In the genomic region with DNA sequence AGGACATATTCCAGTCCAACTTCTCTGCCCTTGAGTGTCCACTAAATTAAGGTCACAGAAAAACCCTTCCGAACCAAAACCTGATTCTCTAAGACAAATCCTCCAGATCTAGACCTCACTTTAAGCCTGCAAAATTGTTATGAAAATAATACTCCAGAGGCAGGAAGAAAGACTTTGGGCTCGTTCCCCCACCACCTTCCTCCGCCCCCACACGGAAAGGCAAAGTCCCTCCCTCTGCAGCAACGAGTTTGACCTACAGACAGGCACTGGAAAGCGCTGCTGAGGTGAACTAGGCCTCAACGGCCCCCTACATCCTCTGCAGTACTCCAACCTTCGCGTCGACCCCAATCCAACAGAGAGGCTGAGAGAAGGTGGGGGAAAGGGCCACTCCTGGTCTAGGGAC, we compare ENCODE assay signal across 8 cellular contexts. TPM values are rescaled to one million over a fixed set of nuclear protein-coding genes. Genes with fewer than 3 reads are reported as not detected.
DNase-seq lines count a peak whose midpoint lies in the region; ATAC-seq and TF ChIP-seq lines count a peak whose summit lies in the region.

No MANE protein-coding gene starts in this region.

- no peak overlapping the region for H3K23ac ChIP-seq in neuronal stem cell (ENCODE audit: low read depth, low read length, poor library complexity)

- ATAC-seq in HG02981 (IDR thresholded peaks at IDR 0.05; ENCODE audit: unreplicated experiment) = peak; percentile 58
- peak; percentile 63 to 72 for ATAC-seq in activated T-cell treated with anti-CD3 and anti-CD28 coated beads, Interleukin-2, amount 50 U/mL, for 72 hours (replicated peaks in 1 of 2)

- peak overlapping the region; percentile 80 for H3K4me2 ChIP-seq in neuronal stem cell (ENCODE audit: insufficient read depth, low read length, poor library complexity, severe bottlenecking)

- H3K27me3 Mint-ChIP-seq in activated T-cell treated with anti-CD3 and anti-CD28 coated beads, Interleukin-2, amount 50 U/mL, for 72 hours (ENCODE audit: low read depth) = no peaks in the 10 kb centered on the region

- peak in 1 of 2 donors; percentile 36 for TF ChIP-seq POLR2A in thyroid gland (IDR thresholded peaks at IDR 0.05)

- no peak overlapping the region for H2BK12ac ChIP-seq in neuronal stem cell (ENCODE audit: low read length)

- no peak overlapping the region for H2BK15ac ChIP-seq in neuronal stem cell (ENCODE audit: low read length)

- DNase-seq in activated gamma-delta T cell treated with Interleukin-2 at 50 U/mL for 16 hours (peak; percentile 19), activated gamma-delta T cell (lab: John Stamatoyannopoulos, UW) (no peak), NOMO-1 treated with DMSO at 0.1 percent for 48 hours (lab: John Stamatoyannopoulos, UW; ENCODE audit: unreplicated experiment) (peak; percentile 57), fibroblast of villous mesenchyme (ENCODE audit: low read depth) (peak; percentile 48), neuronal stem cell (ENCODE audit: low spot score) (no peak), thyroid gland (peak; percentile 44 to 48)
- DNase-seq in activated T-cell treated with anti-CD3 and anti-CD28 coated beads, Interleukin-2, amount 50 U/mL, for 72 hours = peak; percentile 60 to 70

- H4K8ac ChIP-seq in neuronal stem cell (ENCODE audit: low read depth, low read length) = no peak overlapping the region

- H3K9me3 Mint-ChIP-seq in activated T-cell treated with anti-CD3 and anti-CD28 coated beads, Interleukin-2, amount 50 U/mL, for 72 hours = peaks cover 2% of the 10 kb centered on the region in 2 donors

- no CpG with 5 or more reads among the region's 10 CpGs for WGBS in neuronal stem cell (ENCODE audit: extremely low coverage in 2 of 2, insufficient read length in 2 of 2, insufficient replicate concordance in 1 of 2), 2 donors
- WGBS in thyroid gland, 2 donors = 9 to 14% methylated on average over 10 of the region's 10 CpGs

- H3K4me3 ChIP-seq in fibroblast of villous mesenchyme (ENCODE audit: low read depth, low read length) (peak overlapping the region; percentile 92), neuronal stem cell (ENCODE audit: low read length in 2 of 2) (peak overlapping the region; percentile 85 to 91), thyroid gland (replicated peaks in 1 of 3) (peak overlapping the region; percentile 45 to 76 (median 72))

- H2AK5ac ChIP-seq in neuronal stem cell (ENCODE audit: low read depth, low read length) = no peak overlapping the region

- H3K27me3 ChIP-seq in neuronal stem cell (ENCODE audit: control insufficient read depth in 3 of 3, insufficient read depth in 3 of 3, low read depth in 1 of 3, low read length in 3 of 3) = no peaks in the 10 kb centered on the region
- H3K27me3 ChIP-seq in thyroid gland = no peaks in the 10 kb centered on the region

- H3K27ac ChIP-seq in neuronal stem cell (replicated peaks; ENCODE audit: low read length) (peak overlapping the region; percentile 45), thyroid gland (peak overlapping the region; percentile 71 to 89 (median 86))

- peaks cover 7 to 48% of the 10 kb centered on the region in 2 donors for H3K36me3 ChIP-seq in neuronal stem cell (replicated peaks in 1 of 2; ENCODE audit: control insufficient read depth in 2 of 2, insufficient read depth in 2 of 2, low read length in 2 of 2)
- H3K36me3 ChIP-seq in thyroid gland = peaks cover 24 to 28% of the 10 kb centered on the region in 2 donors

- H2AFZ ChIP-seq in neuronal stem cell (ENCODE audit: low read length) = peak overlapping the region; percentile 98

- no peak overlapping the region for H3K4ac ChIP-seq in neuronal stem cell (ENCODE audit: low read length)

- H3K18ac ChIP-seq in neuronal stem cell (ENCODE audit: low read length) = peak overlapping the region; percentile 55

- no peaks in the 10 kb centered on the region for H3K79me1 ChIP-seq in neuronal stem cell (ENCODE audit: low read depth, low read length)

- peaks cover 39% of the 10 kb centered on the region for H3K4me1 Mint-ChIP-seq in activated T-cell treated with anti-CD3 and anti-CD28 coated beads, Interleukin-2, amount 50 U/mL, for 72 hours (ENCODE audit: low read depth)

- no peak overlapping the region for H2BK5ac ChIP-seq in neuronal stem cell (ENCODE audit: low read length)

- no peaks in the 10 kb centered on the region for H3K4me1 ChIP-seq in neuronal stem cell (ENCODE audit: control insufficient read depth in 2 of 2, insufficient read depth in 1 of 2, low read depth in 1 of 2, low read length in 2 of 2)
- peaks cover 4 to 12% of the 10 kb centered on the region in 2 donors for H3K4me1 ChIP-seq in thyroid gland

- peaks cover 0 to 2% of the 10 kb centered on the region in 2 donors for H3K9me3 ChIP-seq in neuronal stem cell (replicated peaks in 1 of 2; ENCODE audit: control insufficient read depth in 2 of 2, insufficient read depth in 1 of 2, low read depth in 1 of 2, low read length in 2 of 2)
- H3K9me3 ChIP-seq in thyroid gland = no peaks in the 10 kb centered on the region

- H3K36me3 Mint-ChIP-seq in activated T-cell treated with anti-CD3 and anti-CD28 coated beads, Interleukin-2, amount 50 U/mL, for 72 hours (ENCODE audit: insufficient read depth in 2 of 2) = peaks cover 16 to 33% of the 10 kb centered on the region in 2 donors

- peak overlapping the region; percentile 76 to 93 for H3K4me3 Mint-ChIP-seq in activated T-cell treated with anti-CD3 and anti-CD28 coated beads, Interleukin-2, amount 50 U/mL, for 72 hours

- H3K9ac ChIP-seq in neuronal stem cell (ENCODE audit: low read depth, low read length, poor library complexity) = peak overlapping the region; percentile 97

- intact Hi-C loops in thyroid gland (cut with DNase I) = no loop called here

- no peak for TF ChIP-seq CTCF in fibroblast of villous mesenchyme (IDR thresholded peaks at IDR 0.05; ENCODE audit: insufficient read depth, low read depth, low read length)
- no peak for TF ChIP-seq CTCF in thyroid gland (IDR thresholded peaks at IDR 0.05)

- H2BK120ac ChIP-seq in neuronal stem cell (ENCODE audit: low read depth, low read length) = no peak overlapping the region

- H3K27ac Mint-ChIP-seq in activated T-cell treated with anti-CD3 and anti-CD28 coated beads, Interleukin-2, amount 50 U/mL, for 72 hours = peak overlapping the region; percentile 82

- no peak overlapping the region for H4K91ac ChIP-seq in neuronal stem cell (ENCODE audit: low read depth, low read length, poor library complexity)

- no peak overlapping the region for H3K14ac ChIP-seq in neuronal stem cell (ENCODE audit: low read length)

RNA-seq across cellular contexts. Expression of a gene that starts 0.8 kb away (rescaled TPM):
- total RNA-seq in activated T-cell treated with anti-CD3 and anti-CD28 coated beads, Interleukin-2, amount 50 U/mL, for 72 hours = 100 to 1,000 TPM; 186 to 210 TPM
- total RNA-seq in fibroblast of villous mesenchyme (136 and 157 TPM in 2 replicates), thyroid gland (100 to 1,000 TPM in 3 of 4 donors, 10 to 100 TPM in 1; 71.0 to 236 (median 172) TPM)
- polyA plus RNA-seq in neuronal stem cell (2013, experiment 1 of 2) = 318 TPM
- polyA plus RNA-seq in neuronal stem cell (2013, experiment 2 of 2) = 288 TPM

RNA-seq across cellular contexts. Expression of a gene that starts 12.7 kb away (rescaled TPM):
- 10 to 100 TPM; 65.8 to 67.0 TPM for total RNA-seq in activated T-cell treated with anti-CD3 and anti-CD28 coated beads, Interleukin-2, amount 50 U/mL, for 72 hours
- total RNA-seq in fibroblast of villous mesenchyme = 62.5 and 92.4 TPM in 2 replicates
- polyA plus RNA-seq in neuronal stem cell (2013, experiment 1 of 2) = 64.3 TPM
- 69.0 TPM for polyA plus RNA-seq in neuronal stem cell (2013, experiment 2 of 2)
- total RNA-seq in thyroid gland = 100 to 1,000 TPM in 1 of 4 donors, 10 to 100 TPM in 3; 64.8 to 120 (median 88.0) TPM

Comparison
In these comparisons a context has a peak if more than half of its experiments do, and no peak if none do; other contexts are left out.
1. DNase-seq: peak in activated gamma-delta T cell treated with Interleukin-2 at 50 U/mL for 16 hours (single experiment), NOMO-1 treated with DMSO at 0.1 percent for 48 hours (single experiment), activated T-cell treated with anti-CD3 and anti-CD28 coated beads, Interleukin-2, amount 50 U/mL, for 72 hours (2 of 2), fibroblast of villous mesenchyme (single experiment) and thyroid gland (2 of 2); none in activated gamma-delta T cell (single experiment) and neuronal stem cell (single experiment).
2. Peak in every context shown above with its lines, with median percentiles within 50 percentile points of each other: H3K4me3 ChIP-seq.